1 cellular context compared by ENCODE assay signal in genomic region chr12:106986625-106987389, GRCh38.
TF ChIP-seq lines count a peak whose summit lies in the region.

Gene MTERF2 (minus strand): TSS chr12:106987146. CDS start chr12:106978714, 8,432 bp downstream.

TF ChIP-seq in GM12878, 131 proteins besides CTCF, POLR2A, EP300 and RAD21 (continued from another document and continues in another):
- TF ChIP-seq NKRF (conservative IDR thresholded peaks at IDR 0.05) (peak; percentile 57), POLR2AphosphoS2 (IDR thresholded peaks at IDR 0.05; ENCODE audit: low read depth, low read length) (peak; percentile 45; the same call in 1 of the 2 replicates), FOXM1 (IDR thresholded peaks at IDR 0.05; ENCODE audit: low read depth, low read length) (no peak), CEBPB (IDR thresholded peaks at IDR 0.05; ENCODE audit: borderline replicate concordance in 1 of 2, low read depth in 2 of 2, low read length in 2 of 2) (no peak), TBL1XR1 (IDR thresholded peaks at IDR 0.05; ENCODE audit: low read depth, low read length) (0 out of 2 replicates have a peak, but pooled peaks have one; percentile 22), PRDM15 (CRISPR knock-in tag; IDR thresholded peaks at IDR 0.05) (no peak), RFX5 (IDR thresholded peaks at IDR 0.05; ENCODE audit: low read depth, low read length) (peak; percentile 67), RUNX3 (IDR thresholded peaks at IDR 0.05; ENCODE audit: low read length) (peak; percentile 63), ZNF24 (IDR thresholded peaks at IDR 0.05) (no peak), CHD1 (IDR thresholded peaks at IDR 0.05; ENCODE audit: low read depth, low read length) (no peak), CHD2 (IDR thresholded peaks at IDR 0.05; ENCODE audit: borderline replicate concordance, low read depth, low read length) (peak; percentile 53; the same call in 1 of the 2 replicates), PKNOX1 (IDR thresholded peaks at IDR 0.05) (peak; percentile 82), ESRRA (IDR thresholded peaks at IDR 0.05; ENCODE audit: low read length) (no peak), IRF3 (IDR thresholded peaks at IDR 0.05) (0 out of 2 replicates have a peak, but pooled peaks have one; percentile 20), MXI1 (IDR thresholded peaks at IDR 0.05; ENCODE audit: low read depth, low read length) (peak; percentile 35; the same call in 1 of the 2 replicates), NBN (IDR thresholded peaks at IDR 0.05) (0 out of 2 replicates have a peak, but pooled peaks have one; percentile 35), BACH1 (IDR thresholded peaks at IDR 0.05; ENCODE audit: borderline replicate concordance) (no peak), REST (IDR thresholded peaks at IDR 0.05; ENCODE audit: low read depth, low read length) (no peak), USF2 (IDR thresholded peaks at IDR 0.05; ENCODE audit: borderline replicate concordance, low read depth, low read length) (no peak), NFXL1 (IDR thresholded peaks at IDR 0.05; ENCODE audit: borderline replicate concordance) (no peak), JUNB (IDR thresholded peaks at IDR 0.05) (no peak), SP1 (IDR thresholded peaks at IDR 0.05; ENCODE audit: low read depth, low read length) (peak; percentile 81), USF1 (IDR thresholded peaks at IDR 0.05; ENCODE audit: borderline replicate concordance, extremely low read length, insufficient read depth, low read depth, low read length) (peak; percentile 34), CBFB (IDR thresholded peaks at IDR 0.05; ENCODE audit: low read depth) (0 out of 2 replicates have a peak, but pooled peaks have one; percentile 18), BRCA1 (IDR thresholded peaks at IDR 0.05; ENCODE audit: low read depth, low read length) (no peak), ZNF217 (IDR thresholded peaks at IDR 0.05) (no peak), EED (IDR thresholded peaks at IDR 0.05; ENCODE audit: low read depth) (0 out of 2 replicates have a peak, but pooled peaks have one; percentile 58), IRF5 (IDR thresholded peaks at IDR 0.05; ENCODE audit: borderline replicate concordance) (no peak), ATF7 (IDR thresholded peaks at IDR 0.05; ENCODE audit: low read depth) (no peak), YBX1 (IDR thresholded peaks at IDR 0.05) (no peak), BCL11A (IDR thresholded peaks at IDR 0.05; ENCODE audit: low read depth, low read length) (no peak), CUX1 (IDR thresholded peaks at IDR 0.05; ENCODE audit: insufficient replicate concordance, low read depth, low read length) (no peak), HDGF (IDR thresholded peaks at IDR 0.05) (peak; percentile 57; the same call in 1 of the 2 replicates), RAD51 (IDR thresholded peaks at IDR 0.05) (peak; percentile 30; the same call in 1 of the 2 replicates), GATAD2B (conservative IDR thresholded peaks at IDR 0.05; ENCODE audit: low read depth) (peak; percentile 49; the same call in 1 of the 2 replicates), TCF12 (IDR thresholded peaks at IDR 0.05; ENCODE audit: low read depth, low read length) (no peak)
